ENCODE assay signal across 11 cellular contexts in the genomic region with DNA sequence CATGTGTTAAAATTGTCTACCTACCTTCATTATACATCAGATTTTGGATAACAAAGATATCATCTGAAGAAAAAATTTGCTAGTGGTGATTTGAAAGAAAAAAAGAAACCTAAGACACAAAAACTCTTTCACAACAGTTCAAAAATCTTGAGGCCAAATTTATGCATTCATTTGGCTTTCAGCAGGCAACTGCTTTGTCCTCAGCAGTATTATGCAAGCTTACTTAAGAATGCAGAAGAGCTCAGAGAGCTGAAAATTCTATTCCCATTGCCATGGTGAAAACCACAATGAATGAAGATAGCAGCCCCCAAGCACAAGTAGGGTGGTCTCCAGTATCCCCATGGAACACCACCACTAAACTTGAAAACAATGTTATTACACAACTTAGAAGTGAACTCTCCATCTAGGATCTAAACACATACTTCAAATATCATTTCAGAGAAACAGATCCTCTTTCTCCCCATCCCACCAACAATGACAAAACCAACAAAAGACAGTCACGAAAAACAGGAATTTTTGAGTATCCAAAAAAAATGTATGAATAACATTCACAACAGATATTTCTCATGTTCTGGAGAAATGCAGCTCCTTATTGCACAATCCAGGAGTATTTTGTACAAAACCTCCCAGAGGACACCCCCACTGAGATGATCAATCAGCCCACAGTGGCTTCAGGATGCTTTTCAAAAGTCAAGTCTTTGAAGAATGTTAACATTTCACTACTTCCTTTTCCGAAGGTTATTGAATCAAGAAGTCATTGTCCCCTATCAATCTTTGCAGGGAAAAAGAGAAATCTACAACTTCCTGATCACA.
A peak's percentile ranks its signal among the peaks of the same experiment; 100 is the strongest.
DNase-seq lines count a peak whose midpoint lies in the region; ATAC-seq and TF ChIP-seq lines count a peak whose summit lies in the region.
"Had no signal": no experiment of that assay in that cellular context is flagged by ENCODE, and none has a peak within 500 bp of the region (broad histone marks: within the 10 kb centered on the region; RNA-seq: fewer than 3 reads in every experiment).

No MANE protein-coding gene starts in this region.

- H3K27ac ChIP-seq in fibroblast of lung (ENCODE audit: insufficient read depth, low read length) (no peak overlapping the region), SK-N-SH (ENCODE audit: low read depth in 2 of 2, low read length in 1 of 2) (no peak overlapping the region)
- H3K27ac ChIP-seq: BLaER1 had no signal

- TF ChIP-seq CTCF in AG09319 (IDR thresholded peaks at IDR 0.05; ENCODE audit: low read depth, low read length) (no peak), fibroblast of lung (conservative IDR thresholded peaks at IDR 0.05 in 1 of 2, IDR thresholded peaks at IDR 0.05 in 1 of 2; ENCODE audit: low read depth in 1 of 2, low read length in 2 of 2) (no peak), neural crest cell (conservative IDR thresholded peaks at IDR 0.05) (no peak), SK-N-SH (IDR thresholded peaks at IDR 0.05) (no peak)

- H3K27me3 ChIP-seq in fibroblast of lung (ENCODE audit: control insufficient read depth, insufficient read depth, low read length): no peaks in the 10 kb centered on the region
- H3K27me3 ChIP-seq in SK-N-SH (ENCODE audit: insufficient read depth): no peaks in the 10 kb centered on the region
- H3K27me3 ChIP-seq: BLaER1, testis had no signal

- no peaks in the 10 kb centered on the region for H3K36me3 Mint-ChIP-seq in neural crest cell (ENCODE audit: low read depth)

- 83% methylated on average over 2 of the region's 2 CpGs for WGBS in SK-N-SH (ENCODE audit: low lambda C conversion rate)

- no peaks in the 10 kb centered on the region for H3K9me2 ChIP-seq in SK-N-SH

- H3K9me3 Mint-ChIP-seq in neural crest cell: no peaks in the 10 kb centered on the region

- no peak for ATAC-seq in HG03354 (IDR thresholded peaks at IDR 0.05; ENCODE audit: poor library complexity, severe bottlenecking, unreplicated experiment)

- H3K4me1 Mint-ChIP-seq in neural crest cell: peaks cover 79% of the 10 kb centered on the region

- H3K79me2 ChIP-seq in fibroblast of lung (ENCODE audit: control insufficient read depth, insufficient read depth, low read length) (no peaks in the 10 kb centered on the region), SK-N-SH (ENCODE audit: insufficient read depth) (no peaks in the 10 kb centered on the region)

- H3K4me1 ChIP-seq in fibroblast of lung (ENCODE audit: control insufficient read depth, extremely low read depth, insufficient read depth, low read length): peaks cover 2% of the 10 kb centered on the region
- H3K4me1 ChIP-seq in SK-N-SH (ENCODE audit: control insufficient read depth in 1 of 2, insufficient read depth in 2 of 2, low read depth in 1 of 2, low read length in 1 of 2): peaks cover 0 to 4% of the 10 kb centered on the region in 2 experiments; a peak in 3 of 4 replicates

- no peaks in the 10 kb centered on the region for H3F3A ChIP-seq in SK-N-SH (replicated peaks; ENCODE audit: insufficient read depth)

- H3K4me2 ChIP-seq in fibroblast of lung (ENCODE audit: extremely low read depth, insufficient read depth, low read length) (no peak overlapping the region), SK-N-SH (no peak overlapping the region)
- H3K4me2 ChIP-seq: BLaER1 had no signal

- H4K20me1 ChIP-seq in fibroblast of lung (ENCODE audit: control insufficient read depth, extremely low read depth, insufficient read depth, low read length): no peaks in the 10 kb centered on the region
- H4K20me1 ChIP-seq in SK-N-SH (ENCODE audit: insufficient read depth): no peaks in the 10 kb centered on the region
- H4K20me1 ChIP-seq: BLaER1 had no signal

- no peak for TF ChIP-seq RAD21 in SK-N-SH (IDR thresholded peaks at IDR 0.05; ENCODE audit: low read length)

- no peaks in the 10 kb centered on the region for H3K27me3 Mint-ChIP-seq in neural crest cell (ENCODE audit: low read depth)

- POLR2A ChIA-PET in SK-N-SH (lab: Yijun Ruan, JAX): no interaction called here

- H3K9me3 ChIP-seq in fibroblast of lung (ENCODE audit: control insufficient read depth, insufficient read depth, low read depth, low read length) (no peaks in the 10 kb centered on the region), SK-N-SH (no peaks in the 10 kb centered on the region)
- H3K9me3 ChIP-seq: BLaER1, testis had no signal

- no peak for TF ChIP-seq EP300 in SK-N-SH (IDR thresholded peaks at IDR 0.05; ENCODE audit: borderline replicate concordance in 1 of 2, low read depth in 1 of 2, low read length in 1 of 2)

- peak overlapping the region; percentile 96 for H3K27ac Mint-ChIP-seq in neural crest cell (ENCODE audit: unreplicated experiment)

- no peak overlapping the region for H3K9ac ChIP-seq in fibroblast of lung (ENCODE audit: insufficient read depth, low read length)
- H3K9ac ChIP-seq in SK-N-SH: no peak overlapping the region
- H3K9ac ChIP-seq: BLaER1 had no signal

- H3K36me3 ChIP-seq in fibroblast of lung (ENCODE audit: control insufficient read depth, insufficient read depth, low read length) (no peaks in the 10 kb centered on the region), SK-N-SH (replicated peaks in 1 of 2; ENCODE audit: control insufficient read depth in 1 of 2, insufficient read depth in 2 of 2, low read length in 1 of 2) (no peaks in the 10 kb centered on the region)
- H3K36me3 ChIP-seq: BLaER1 had no signal

- no peak overlapping the region for H3K4me3 ChIP-seq in fibroblast of lung (replicated peaks in 1 of 4; ENCODE audit: control extremely low read depth in 1 of 4, insufficient read depth in 1 of 4, low read depth in 3 of 4, low read length in 4 of 4)
- no peak overlapping the region for H3K4me3 ChIP-seq in SK-N-SH (ENCODE audit: low read depth in 2 of 2, low read length in 1 of 2)
- H3K4me3 ChIP-seq: BLaER1, testis had no signal

- CTCF ChIA-PET in SK-N-SH (lab: Yijun Ruan, JAX): interaction anchor here (0.7 to 2.1 kb wide), 2 partner anchors 202 to 206 kb away, joined by 3 to 8 read pairs; no protein-coding TSS in a partner anchor

- DNase-seq in AG09319 (ENCODE audit: extremely low read depth, low read depth) (peak; percentile 48), SIG-M5 treated with dmso at 0.1 percent for 504 hours (lab: John Stamatoyannopoulos, UW; ENCODE audit: unreplicated experiment) (peak; percentile 76), fibroblast of lung (ENCODE audit: low read depth in 2 of 2) (peak; percentile 68 to 77), neural crest cell (ENCODE audit: low read depth, low spot score) (no peak), SK-N-SH (no peak), T-helper 1 cell (no peak)
- no peak for DNase-seq in stimulated activated CD4-positive, alpha-beta T cell treated with anti-CD3 and anti-CD28 coated beads, Interleukin-15, amount 100 ng/mL, for 24 hours
- DNase-seq: stimulated activated CD4-positive, alpha-beta T cell treated with anti-CD3 and anti-CD28 coated beads, Interleukin-4, amount 100 ng/mL, for 24 hours; testis had no signal

- H2AFZ ChIP-seq in fibroblast of lung (ENCODE audit: low read length): no peak overlapping the region
- no peak overlapping the region for H2AFZ ChIP-seq in SK-N-SH (ENCODE audit: low read depth)

- peak overlapping the region; percentile 83 for H3K4me3 Mint-ChIP-seq in neural crest cell

TF ChIP-seq in SK-N-SH, 30 proteins besides CTCF, POLR2A, EP300 and RAD21 (continues in another document):
- TF ChIP-seq, protein P1, sequence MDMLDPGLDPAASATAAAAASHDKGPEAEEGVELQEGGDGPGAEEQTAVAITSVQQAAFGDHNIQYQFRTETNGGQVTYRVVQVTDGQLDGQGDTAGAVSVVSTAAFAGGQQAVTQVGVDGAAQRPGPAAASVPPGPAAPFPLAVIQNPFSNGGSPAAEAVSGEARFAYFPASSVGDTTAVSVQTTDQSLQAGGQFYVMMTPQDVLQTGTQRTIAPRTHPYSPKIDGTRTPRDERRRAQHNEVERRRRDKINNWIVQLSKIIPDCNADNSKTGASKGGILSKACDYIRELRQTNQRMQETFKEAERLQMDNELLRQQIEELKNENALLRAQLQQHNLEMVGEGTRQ (IDR thresholded peaks at IDR 0.05; ENCODE audit: borderline replicate concordance, low read depth, low read length): no peak
- TF ChIP-seq ELF1 (IDR thresholded peaks at IDR 0.05) (no peak), CHD2 (IDR thresholded peaks at IDR 0.05; ENCODE audit: low read length, partially characterized antibody) (no peak), POLR2AphosphoS5 (IDR thresholded peaks at IDR 0.05; ENCODE audit: low read depth, low read length) (no peak), RXRA (IDR thresholded peaks at IDR 0.05; ENCODE audit: borderline replicate concordance, low read depth) (no peak), JUND (IDR thresholded peaks at IDR 0.05) (no peak)
- TF ChIP-seq, protein P2, sequence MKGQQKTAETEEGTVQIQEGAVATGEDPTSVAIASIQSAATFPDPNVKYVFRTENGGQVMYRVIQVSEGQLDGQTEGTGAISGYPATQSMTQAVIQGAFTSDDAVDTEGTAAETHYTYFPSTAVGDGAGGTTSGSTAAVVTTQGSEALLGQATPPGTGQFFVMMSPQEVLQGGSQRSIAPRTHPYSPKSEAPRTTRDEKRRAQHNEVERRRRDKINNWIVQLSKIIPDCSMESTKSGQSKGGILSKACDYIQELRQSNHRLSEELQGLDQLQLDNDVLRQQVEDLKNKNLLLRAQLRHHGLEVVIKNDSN (IDR thresholded peaks at IDR 0.05; ENCODE audit: borderline replicate concordance, low read depth): no peak
- TF ChIP-seq, protein P3, sequence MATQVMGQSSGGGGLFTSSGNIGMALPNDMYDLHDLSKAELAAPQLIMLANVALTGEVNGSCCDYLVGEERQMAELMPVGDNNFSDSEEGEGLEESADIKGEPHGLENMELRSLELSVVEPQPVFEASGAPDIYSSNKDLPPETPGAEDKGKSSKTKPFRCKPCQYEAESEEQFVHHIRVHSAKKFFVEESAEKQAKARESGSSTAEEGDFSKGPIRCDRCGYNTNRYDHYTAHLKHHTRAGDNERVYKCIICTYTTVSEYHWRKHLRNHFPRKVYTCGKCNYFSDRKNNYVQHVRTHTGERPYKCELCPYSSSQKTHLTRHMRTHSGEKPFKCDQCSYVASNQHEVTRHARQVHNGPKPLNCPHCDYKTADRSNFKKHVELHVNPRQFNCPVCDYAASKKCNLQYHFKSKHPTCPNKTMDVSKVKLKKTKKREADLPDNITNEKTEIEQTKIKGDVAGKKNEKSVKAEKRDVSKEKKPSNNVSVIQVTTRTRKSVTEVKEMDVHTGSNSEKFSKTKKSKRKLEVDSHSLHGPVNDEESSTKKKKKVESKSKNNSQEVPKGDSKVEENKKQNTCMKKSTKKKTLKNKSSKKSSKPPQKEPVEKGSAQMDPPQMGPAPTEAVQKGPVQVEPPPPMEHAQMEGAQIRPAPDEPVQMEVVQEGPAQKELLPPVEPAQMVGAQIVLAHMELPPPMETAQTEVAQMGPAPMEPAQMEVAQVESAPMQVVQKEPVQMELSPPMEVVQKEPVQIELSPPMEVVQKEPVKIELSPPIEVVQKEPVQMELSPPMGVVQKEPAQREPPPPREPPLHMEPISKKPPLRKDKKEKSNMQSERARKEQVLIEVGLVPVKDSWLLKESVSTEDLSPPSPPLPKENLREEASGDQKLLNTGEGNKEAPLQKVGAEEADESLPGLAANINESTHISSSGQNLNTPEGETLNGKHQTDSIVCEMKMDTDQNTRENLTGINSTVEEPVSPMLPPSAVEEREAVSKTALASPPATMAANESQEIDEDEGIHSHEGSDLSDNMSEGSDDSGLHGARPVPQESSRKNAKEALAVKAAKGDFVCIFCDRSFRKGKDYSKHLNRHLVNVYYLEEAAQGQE (IDR thresholded peaks at IDR 0.05; ENCODE audit: low read depth, low read length): no peak

Comparison
In these comparisons a context has a peak if more than half of its experiments do, and no peak if none do; other contexts are left out.
1. DNase-seq: peak in AG09319 (single experiment), SIG-M5 treated with dmso at 0.1 percent for 504 hours (single experiment) and fibroblast of lung (2 of 2); none in neural crest cell (single experiment), SK-N-SH (single experiment), stimulated activated CD4-positive, alpha-beta T cell treated with anti-CD3 and anti-CD28 coated beads, Interleukin-15, amount 100 ng/mL, for 24 hours (single experiment) and T-helper 1 cell (0 of 5).